Comparison of ENCODE assay signal across 11 cellular contexts in the genomic region with DNA sequence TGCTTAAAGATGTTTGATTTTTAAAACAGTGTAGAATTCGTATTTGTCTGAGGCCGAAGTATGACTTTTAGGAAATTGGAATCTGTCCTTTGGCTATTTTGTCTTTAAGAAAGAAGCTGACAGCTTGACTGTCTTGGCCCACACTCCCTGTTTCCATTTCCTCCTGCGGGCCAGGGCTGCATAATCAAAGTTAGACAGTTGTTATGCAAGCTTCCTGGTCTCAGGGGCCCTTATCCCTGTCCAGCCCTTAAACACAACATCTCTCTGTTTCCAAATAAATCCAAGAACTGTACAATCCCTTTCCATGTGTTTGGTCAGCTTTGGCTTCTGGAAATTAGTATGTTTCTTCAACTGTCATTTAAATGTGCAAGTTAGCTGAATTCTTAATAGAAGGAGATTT. TPM values are rescaled to one million over a fixed set of nuclear protein-coding genes. Genes with fewer than 3 reads are reported as not detected.
DNase-seq lines count a peak whose midpoint lies in the region; ATAC-seq and TF ChIP-seq lines count a peak whose summit lies in the region.
"Had no signal": no experiment of that assay in that cellular context is flagged by ENCODE, and none has a peak within 500 bp of the region (broad histone marks: within the 10 kb centered on the region; RNA-seq: fewer than 3 reads in every experiment).

No MANE protein-coding gene starts in this region.

- H3K4me1 ChIP-seq in lower lobe of right lung (peaks cover 27% of the 10 kb centered on the region), subcutaneous abdominal adipose tissue (ENCODE audit: control insufficient read depth in 5 of 5, insufficient read depth in 5 of 5, low read length in 5 of 5) (peaks cover 0 to 21% (median 17%) of the 10 kb centered on the region in 5 donors)

- H3K27me3 Mint-ChIP-seq in endothelial cell (ENCODE audit: unreplicated experiment) = no peaks in the 10 kb centered on the region

- no peaks in the 10 kb centered on the region for H3K27me3 ChIP-seq in lower lobe of right lung (ENCODE audit: low read depth)
- no peaks in the 10 kb centered on the region for H3K27me3 ChIP-seq in subcutaneous abdominal adipose tissue (ENCODE audit: control insufficient read depth in 5 of 5, insufficient read depth in 4 of 5, low read length in 5 of 5)

- peak overlapping the region in 1 of 5 donors; percentile 11 for H3K9ac ChIP-seq in subcutaneous abdominal adipose tissue (ENCODE audit: low read length in 5 of 5)

- peak; percentile 78 to 83 for ATAC-seq in lower lobe of right lung

- H3K36me3 ChIP-seq in lower lobe of right lung (no peaks in the 10 kb centered on the region), subcutaneous abdominal adipose tissue (ENCODE audit: control insufficient read depth in 5 of 5, insufficient read depth in 5 of 5, low read length in 5 of 5) (no peaks in the 10 kb centered on the region)

- H3K36me3 Mint-ChIP-seq in endothelial cell (ENCODE audit: low read depth, unreplicated experiment) = no peaks in the 10 kb centered on the region

- peak overlapping the region; percentile 57 for H3K4me3 Mint-ChIP-seq in endothelial cell (ENCODE audit: unreplicated experiment)

- no peaks in the 10 kb centered on the region for H3K9me3 Mint-ChIP-seq in endothelial cell (ENCODE audit: unreplicated experiment)

- peaks cover 28% of the 10 kb centered on the region for H3K4me1 Mint-ChIP-seq in endothelial cell (ENCODE audit: unreplicated experiment)

- H3K4me3 ChIP-seq in lower lobe of right lung (no peak overlapping the region), subcutaneous abdominal adipose tissue (ENCODE audit: low read depth in 1 of 5, low read length in 5 of 5) (no peak overlapping the region)

- TF ChIP-seq CTCF in endothelial cell (IDR thresholded peaks at IDR 0.05; ENCODE audit: unreplicated experiment) (no peak), lower lobe of right lung (IDR thresholded peaks at IDR 0.05) (no peak)

- DNase-seq in MV-4-11 (lab: John Stamatoyannopoulos, UW) = peak; percentile 62
- DNase-seq in endothelial cell (ENCODE audit: low spot score) = peak; percentile 45
- no peak for DNase-seq in lower lobe of right lung
- no peak for DNase-seq in DMS53 treated with DMSO at 0.1 percent for 48 hours (lab: John Stamatoyannopoulos, UW; ENCODE audit: unreplicated experiment)
- DNase-seq in stimulated activated CD4-positive, alpha-beta T cell treated with anti-CD3 and anti-CD28 coated beads, Interleukin-2, amount 100 ng/mL, for 24 hours = no peak
- no peak for DNase-seq in NCI-H524 treated with DMSO at 0.1 percent for 48 hours (lab: John Stamatoyannopoulos, UW)
- no peak for DNase-seq in NCI-H2081 treated with DMSO at 0.1 percent for 48 hours (lab: John Stamatoyannopoulos, UW)
- DNase-seq: activated T-cell treated with anti-CD3 and anti-CD28 coated beads, Interleukin-2, amount 50 U/mL, for 48 hours; NCI-H524 had no signal

- peak overlapping the region; percentile 95 for H3K27ac Mint-ChIP-seq in endothelial cell (ENCODE audit: unreplicated experiment)

- intact Hi-C loops in lower lobe of right lung (cut with DNase I) = no loop called here

- H3K9me3 ChIP-seq in lower lobe of right lung = no peaks in the 10 kb centered on the region
- peaks cover 0 to 7% (median 0%) of the 10 kb centered on the region in 5 donors for H3K9me3 ChIP-seq in subcutaneous abdominal adipose tissue (ENCODE audit: control insufficient read depth in 5 of 5, low read length in 5 of 5)

- H3K27ac ChIP-seq in lower lobe of right lung (no peak overlapping the region), subcutaneous abdominal adipose tissue (ENCODE audit: low read depth, low read length) (peak overlapping the region; percentile 34)

RNA-seq across cellular contexts. Expression of gene ECM2, which starts 54.6 kb away (rescaled TPM):
- not detected for total RNA-seq in endothelial cell (ENCODE audit: unreplicated experiment)
- 9.4 TPM for total RNA-seq in lower lobe of right lung
- total RNA-seq: T-helper 1 cell treated with Interleukin-12 subunit alpha and Interleukin-12 subunit beta and Interleukin-4 antibody, amounts not matched to agents 30 ng/mL and 1 ng/mL, for 36 hours had no signal

Comparison
In these comparisons a context has a peak if more than half of its experiments do, and no peak if none do; other contexts are left out.
1. DNase-seq: peak in MV-4-11 (single experiment) and endothelial cell (single experiment); none in lower lobe of right lung (single experiment), DMS53 treated with DMSO at 0.1 percent for 48 hours (single experiment), stimulated activated CD4-positive, alpha-beta T cell treated with anti-CD3 and anti-CD28 coated beads, Interleukin-2, amount 100 ng/mL, for 24 hours (0 of 2), NCI-H524 treated with DMSO at 0.1 percent for 48 hours (single experiment) and NCI-H2081 treated with DMSO at 0.1 percent for 48 hours (single experiment).
2. RNA of gene ECM2, which starts 54.6 kb away (total RNA-seq): 9.4 TPM in lower lobe of right lung (single experiment); not detected in endothelial cell (single experiment); every median in the first group is over 10 times any median in the second.